In genomic region chr6:3090013-3090412, GRCh38 we compare ENCODE assay signal across 20 cellular contexts. TPM values are rescaled to one million over a fixed set of nuclear protein-coding genes. Genes with fewer than 3 reads are reported as not detected.
DNase-seq lines count a peak whose midpoint lies in the region; ATAC-seq and TF ChIP-seq lines count a peak whose summit lies in the region.
"Had no signal": no experiment of that assay in that cellular context is flagged by ENCODE, and none has a peak within 500 bp of the region (broad histone marks: within the 10 kb centered on the region; RNA-seq: fewer than 3 reads in every experiment).

No MANE protein-coding gene starts in this region.

- H3K9me3 ChIP-seq in HUES6 (ENCODE audit: control insufficient read depth, insufficient read depth, low read depth, low read length) (peaks cover 64% of the 10 kb centered on the region), WERI-Rb-1 (ENCODE audit: severe bottlenecking) (peaks cover 3% of the 10 kb centered on the region), mucosa of descending colon (no peaks in the 10 kb centered on the region), neural progenitor cell (ENCODE audit: low read depth) (peaks cover 20% of the 10 kb centered on the region)
- H3K9me3 ChIP-seq: ovary, sigmoid colon had no signal

- H3K4me3 Mint-ChIP-seq in CD14-positive monocyte (no peak overlapping the region), neural progenitor cell (no peak overlapping the region)
- H3K4me3 Mint-ChIP-seq: activated CD4-positive, alpha-beta T cell treated with anti-CD3 and anti-CD28 coated beads, Interleukin-2, amount 10 ng/mL, durations not matched to agents 7 days and 5 days; CD8-positive, alpha-beta T cell had no signal

- no peak overlapping the region for H3K4me2 ChIP-seq in neural progenitor cell

- no peaks in the 10 kb centered on the region for H3K27me3 Mint-ChIP-seq in CD14-positive monocyte (ENCODE audit: low read depth in 3 of 3)
- no peaks in the 10 kb centered on the region for H3K27me3 Mint-ChIP-seq in neural progenitor cell (ENCODE audit: insufficient read depth, low read depth)
- H3K27me3 Mint-ChIP-seq: activated CD4-positive, alpha-beta T cell treated with anti-CD3 and anti-CD28 coated beads, Interleukin-2, amount 10 ng/mL, durations not matched to agents 7 days and 5 days had no signal

- peaks cover 6% of the 10 kb centered on the region for H3F3A ChIP-seq in neural progenitor cell (ENCODE audit: low read depth)

- no peaks in the 10 kb centered on the region for H4K20me1 ChIP-seq in neural progenitor cell (ENCODE audit: low read depth)

- peak overlapping the region; percentile 33 for H3K4me3 ChIP-seq in HUES6 (ENCODE audit: low read depth, low read length)
- no peak overlapping the region for H3K4me3 ChIP-seq in WERI-Rb-1 (ENCODE audit: low read depth, low read length)
- no peak overlapping the region for H3K4me3 ChIP-seq in mucosa of descending colon
- no peak overlapping the region for H3K4me3 ChIP-seq in neural progenitor cell
- H3K4me3 ChIP-seq: ovary, sigmoid colon had no signal

- H2AFZ ChIP-seq in neural progenitor cell (replicated peaks) = no peak overlapping the region

- H3K4me1 ChIP-seq in HUES6 (ENCODE audit: control insufficient read depth, insufficient read depth, low read length) = no peaks in the 10 kb centered on the region
- H3K4me1 ChIP-seq in mucosa of descending colon (ENCODE audit: low read depth) = no peaks in the 10 kb centered on the region
- no peaks in the 10 kb centered on the region for H3K4me1 ChIP-seq in neural progenitor cell
- H3K4me1 ChIP-seq: sigmoid colon had no signal

- H3K9ac ChIP-seq in HUES6 (ENCODE audit: low read length) = no peak overlapping the region
- H3K9ac ChIP-seq in neural progenitor cell = no peak overlapping the region

- H3K27me3 ChIP-seq in HUES6 (ENCODE audit: control insufficient read depth, insufficient read depth, low read length) = no peaks in the 10 kb centered on the region
- H3K27me3 ChIP-seq in WERI-Rb-1 (ENCODE audit: insufficient read depth, low read depth, severe bottlenecking) = no peaks in the 10 kb centered on the region
- no peaks in the 10 kb centered on the region for H3K27me3 ChIP-seq in neural progenitor cell
- H3K27me3 ChIP-seq: ovary, sigmoid colon had no signal

- H3K79me2 ChIP-seq in neural progenitor cell (ENCODE audit: low read depth) = no peaks in the 10 kb centered on the region

- H3K36me3 Mint-ChIP-seq in CD14-positive monocyte (peaks cover 50 to 58% of the 10 kb centered on the region in 2 donors), neural progenitor cell (peaks cover 44% of the 10 kb centered on the region)

- H3K27ac ChIP-seq in HUES6 (ENCODE audit: low read depth, low read length) = no peak overlapping the region
- no peak overlapping the region; the same call in 1 of the 2 replicates for H3K27ac ChIP-seq in WERI-Rb-1
- no peak overlapping the region for H3K27ac ChIP-seq in neural progenitor cell
- H3K27ac ChIP-seq: ovary, sigmoid colon had no signal

- no peaks in the 10 kb centered on the region for H3K4me1 Mint-ChIP-seq in CD14-positive monocyte
- no peaks in the 10 kb centered on the region for H3K4me1 Mint-ChIP-seq in neural progenitor cell

- no peaks in the 10 kb centered on the region for H3K9me3 Mint-ChIP-seq in CD14-positive monocyte
- peaks cover 16% of the 10 kb centered on the region for H3K9me3 Mint-ChIP-seq in neural progenitor cell
- H3K9me3 Mint-ChIP-seq: CD8-positive, alpha-beta T cell had no signal

- no peak for DNase-seq in CD14-positive monocyte (ENCODE audit: low spot score)
- peak; percentile 62 for DNase-seq in WERI-Rb-1
- DNase-seq in iris pigment epithelial cell (ENCODE audit: low read depth) = peak; percentile 14
- no peak for DNase-seq in ecto neural progenitor cell (ENCODE audit: low spot score)
- no peak for DNase-seq in mesenteric fat pad (ENCODE audit: low spot score)
- no peak for DNase-seq in mucosa of descending colon
- DNase-seq in neural progenitor cell (ENCODE audit: low spot score) = no peak
- DNase-seq: activated CD4-positive, alpha-beta T cell treated with anti-CD3 and anti-CD28 coated beads, Interleukin-2, amount 10 ng/mL, durations not matched to agents 7 days and 5 days; activated CD8-positive, alpha-beta memory T cell treated with anti-CD3 and anti-CD28 coated beads, Interleukin-2, amount 50 U/mL, for 48 hours; activated naive CD4-positive, alpha-beta T cell; aorta; CD8-positive, alpha-beta T cell; HCEC 1CT; Karpas-422; left ventricle myocardium superior; NCI-H1092; ovary; sigmoid colon; stimulated activated CD4-positive, alpha-beta T cell treated with anti-CD3 and anti-CD28 coated beads, Interleukin-1b, Interleukin-23, amount 100 ng/mL, for 48 hours had no signal

- ATAC-seq in mucosa of descending colon = no peak
- ATAC-seq: CD8-positive, alpha-beta T cell; left ventricle myocardium superior had no signal

- peak overlapping the region in 5 of 7 donors; percentile 2 to 77 (median 33) for H3K27ac Mint-ChIP-seq in CD14-positive monocyte
- H3K27ac Mint-ChIP-seq in neural progenitor cell = no peak overlapping the region
- H3K27ac Mint-ChIP-seq: activated CD4-positive, alpha-beta T cell treated with anti-CD3 and anti-CD28 coated beads, Interleukin-2, amount 10 ng/mL, durations not matched to agents 7 days and 5 days had no signal

- no peak for TF ChIP-seq CTCF in CD14-positive monocyte (IDR thresholded peaks at IDR 0.05)
- TF ChIP-seq CTCF in WERI-Rb-1 (IDR thresholded peaks at IDR 0.05; ENCODE audit: low read depth, low read length) = no peak
- no peak for TF ChIP-seq CTCF in mucosa of descending colon (IDR thresholded peaks at IDR 0.05)
- no peak for TF ChIP-seq CTCF in neural progenitor cell (IDR thresholded peaks at IDR 0.05)

- intact Hi-C loops in CD14-positive monocyte (cut with micrococcal nuclease) (no loop called here), mucosa of descending colon (cut with DNase I, micrococcal nuclease) (no loop called here)

- peaks cover 67% of the 10 kb centered on the region for H3K36me3 ChIP-seq in HUES6 (ENCODE audit: control insufficient read depth, insufficient read depth, low read length)
- peaks cover 53% of the 10 kb centered on the region for H3K36me3 ChIP-seq in WERI-Rb-1
- H3K36me3 ChIP-seq in mucosa of descending colon (ENCODE audit: low read depth) = peaks cover 8% of the 10 kb centered on the region
- peaks cover 17% of the 10 kb centered on the region for H3K36me3 ChIP-seq in neural progenitor cell
- H3K36me3 ChIP-seq: ovary had no signal

RNA-seq across cellular contexts. Expression of gene RIPK1, which starts 21.7 kb away (rescaled TPM):
- polyA plus RNA-seq in CD14-positive monocyte = 1 to 10 TPM; 6.0 to 9.6 TPM
- total RNA-seq in mesenteric fat pad (29.1 TPM), mucosa of descending colon (10 to 100 TPM; 33.1 to 41.9 (median 35.8) TPM), neural progenitor cell (ENCODE audit: low replicate concordance) (4.6 and 4.9 TPM in 2 replicates)

RNA-seq across cellular contexts. Expression of gene BPHL, which starts 28.5 kb away (rescaled TPM):
- 1 to 10 TPM; 5.9 to 7.8 TPM for polyA plus RNA-seq in CD14-positive monocyte
- 25.1 TPM for total RNA-seq in mesenteric fat pad
- total RNA-seq in mucosa of descending colon = 10 to 100 TPM; 17.6 to 30.7 (median 30.0) TPM
- total RNA-seq in neural progenitor cell (ENCODE audit: low replicate concordance) = 44.5 TPM in 2 replicates

Comparison
In these comparisons a context has a peak if more than half of its experiments do, and no peak if none do; other contexts are left out.
1. DNase-seq: peak in WERI-Rb-1 (single experiment) and iris pigment epithelial cell (single experiment); none in CD14-positive monocyte (single experiment), ecto neural progenitor cell (single experiment), mesenteric fat pad (single experiment), mucosa of descending colon (0 of 3) and neural progenitor cell (single experiment).